20 cellular contexts compared by ENCODE assay signal in the genomic region with DNA sequence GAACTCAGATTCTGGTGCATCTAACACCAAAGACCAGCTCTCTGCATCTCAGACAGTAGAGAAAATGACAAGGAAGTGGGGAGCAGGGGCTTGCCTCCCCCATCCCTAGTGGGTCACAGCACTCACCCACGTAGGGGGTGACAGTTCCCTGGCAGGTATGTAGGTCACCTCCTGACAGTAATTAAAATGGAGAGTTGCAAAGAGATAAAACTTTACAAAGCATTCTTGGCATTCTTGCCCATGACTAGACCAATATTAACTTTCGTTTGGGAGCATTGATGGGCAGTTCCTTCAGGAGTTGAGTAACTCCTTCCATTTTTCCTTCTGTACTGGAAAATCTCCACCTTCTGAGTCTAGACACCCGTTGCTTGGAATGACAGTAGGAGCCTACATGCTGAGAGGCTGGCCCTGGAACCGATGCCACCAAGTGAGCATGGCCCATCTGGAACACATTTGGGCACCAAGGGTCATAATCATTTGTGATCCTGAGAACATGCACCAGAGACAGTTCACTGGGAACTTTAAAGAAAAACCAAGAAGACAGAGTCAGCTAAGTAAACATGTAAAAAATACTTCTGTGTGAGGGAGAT.
DNase-seq lines count a peak whose midpoint lies in the region; ATAC-seq and TF ChIP-seq lines count a peak whose summit lies in the region.
"Had no signal": no experiment of that assay in that cellular context is flagged by ENCODE, and none has a peak within 500 bp of the region (broad histone marks: within the 10 kb centered on the region; RNA-seq: fewer than 3 reads in every experiment).

No MANE protein-coding gene starts in this region.

- H3K4me3 ChIP-seq in SK-N-SH (ENCODE audit: low read depth in 2 of 2, low read length in 1 of 2) (no peak overlapping the region), mesodermal cell (ENCODE audit: extremely low read depth, insufficient read depth, low read length, poor library complexity, severe bottlenecking) (no peak overlapping the region)

- no peak for TF ChIP-seq RAD21 in SK-N-SH (IDR thresholded peaks at IDR 0.05; ENCODE audit: low read length)

- H3K4me1 ChIP-seq in SK-N-SH (ENCODE audit: control insufficient read depth in 1 of 2, insufficient read depth in 2 of 2, low read depth in 1 of 2, low read length in 1 of 2) (no peaks in the 10 kb centered on the region), mesodermal cell (ENCODE audit: control insufficient read depth, insufficient read depth, low read length, poor library complexity, severe bottlenecking) (no peaks in the 10 kb centered on the region)

- no peaks in the 10 kb centered on the region for H3K9me3 ChIP-seq in SK-N-SH
- peaks cover 14% of the 10 kb centered on the region for H3K9me3 ChIP-seq in mesodermal cell (ENCODE audit: control insufficient read depth, low read length)

- no peaks in the 10 kb centered on the region for H4K20me1 ChIP-seq in SK-N-SH (ENCODE audit: insufficient read depth)

- no peaks in the 10 kb centered on the region for H3F3A ChIP-seq in SK-N-SH (replicated peaks; ENCODE audit: insufficient read depth)

- H3K36me3 ChIP-seq in SK-N-SH (replicated peaks in 1 of 2; ENCODE audit: control insufficient read depth in 1 of 2, insufficient read depth in 2 of 2, low read length in 1 of 2) (no peaks in the 10 kb centered on the region), mesodermal cell (ENCODE audit: control insufficient read depth, insufficient read depth, low read length) (no peaks in the 10 kb centered on the region)

- no peak overlapping the region for H3K9ac ChIP-seq in SK-N-SH

- POLR2A ChIA-PET in SK-N-SH (lab: Yijun Ruan, JAX): no interaction called here

- ATAC-seq in SK-N-SH treated with all-trans-retinoic acid at 6 μM for 48 hours (no peak), GM21360 (IDR thresholded peaks at IDR 0.05; ENCODE audit: unreplicated experiment) (no peak)
- ATAC-seq: Right ventricle myocardium inferior had no signal

- H3K27ac ChIP-seq in SK-N-SH (ENCODE audit: low read depth in 2 of 2, low read length in 1 of 2) (no peak overlapping the region), mesodermal cell (ENCODE audit: low read depth, low read length, severe bottlenecking) (peak overlapping the region; percentile 57)
- H3K27ac ChIP-seq: C4-2B, HL-60 had no signal

- no peaks in the 10 kb centered on the region for H3K79me2 ChIP-seq in SK-N-SH (ENCODE audit: insufficient read depth)

- TF ChIP-seq CTCF in SK-N-SH (IDR thresholded peaks at IDR 0.05): no peak

- H3K4me2 ChIP-seq in SK-N-SH: no peak overlapping the region

- H2AFZ ChIP-seq in SK-N-SH (ENCODE audit: low read depth): no peak overlapping the region

- H3K9me2 ChIP-seq in SK-N-SH: no peaks in the 10 kb centered on the region

- DNase-seq in SK-N-SH (no peak), M059J (ENCODE audit: low read depth) (peak; percentile 16), NCI-H510A treated with DMSO at 0.1 percent for 48 hours (lab: John Stamatoyannopoulos, UW) (no peak)
- DNase-seq in activated T-cell treated with anti-CD3 and anti-CD28 coated beads, Interleukin-2, amount 50 U/mL, for 48 hours: no peak
- DNase-seq: 8988T; CD8-positive, alpha-beta memory T cell; H9; KBM-7; MV-4-11; NCI-H1105 treated with DMSO at 0.1 percent for 48 hours; NCI-H2029 treated with DMSO at 0.1 percent for 48 hours; NCI-H226; NCI-H524 treated with DMSO at 0.1 percent for 48 hours; NCI-H82 had no signal

- CTCF ChIA-PET in SK-N-SH (lab: Yijun Ruan, JAX): interaction anchor here (0.9 to 1.6 kb wide), 3 partner anchors 8 to 223 kb away, joined by 3 to 5 read pairs (median 4); no protein-coding TSS in a partner anchor

- 11% methylated on average over 4 of the region's 4 CpGs for WGBS in SK-N-SH (ENCODE audit: low lambda C conversion rate)
- 56 to 86% methylated on average over 2 of the region's 4 CpGs for WGBS in mesodermal cell (ENCODE audit: insufficient coverage in 2 of 2), 2 experiments

- H3K27me3 ChIP-seq in SK-N-SH (ENCODE audit: insufficient read depth): no peaks in the 10 kb centered on the region

- TF ChIP-seq EP300 in SK-N-SH (IDR thresholded peaks at IDR 0.05; ENCODE audit: borderline replicate concordance in 1 of 2, low read depth in 1 of 2, low read length in 1 of 2): no peak

TF ChIP-seq in SK-N-SH treated with all-trans-retinoic acid at 6 μM for 48 hours, 23 proteins besides CTCF, POLR2A, EP300 and RAD21:
- TF ChIP-seq ISL1 (CRISPR knock-in tag; IDR thresholded peaks at IDR 0.05) (peak; percentile 39; the same call in 1 of the 2 replicates), TSHZ2 (CRISPR knock-in tag; IDR thresholded peaks at IDR 0.05) (no peak)
TF ChIP-seq in SK-N-SH treated with all-trans-retinoic acid at 6 μM for 48 hours: peak in this region for 1.

TF ChIP-seq in SK-N-SH, 30 proteins besides CTCF, POLR2A, EP300 and RAD21:
- TF ChIP-seq FOSL2 (IDR thresholded peaks at IDR 0.05; ENCODE audit: borderline replicate concordance, low read depth): no peak
